In genomic region chr11:12914401-12914912, GRCh38 we compare ENCODE assay signal across 8 cellular contexts.
DNase-seq lines count a peak whose midpoint lies in the region; ATAC-seq and TF ChIP-seq lines count a peak whose summit lies in the region.

No MANE protein-coding gene starts in this region.

- H4K20me1 ChIP-seq in mammary epithelial cell (ENCODE audit: insufficient read depth, low read length), result no peaks in the 10 kb centered on the region

- H3K27ac ChIP-seq in AG04450 (ENCODE audit: low read depth, low read length) (no peak overlapping the region), mammary epithelial cell (ENCODE audit: insufficient read depth, low read depth, low read length) (no peak overlapping the region), iPS-20b (ENCODE audit: low read length) (peak overlapping the region; percentile 4)

- dilution Hi-C loops in mammary epithelial cell (cut with HindIII; ENCODE audit: low sequenced_read_pairs), result no loop called here

- H3K27me3 ChIP-seq in AG04450 (ENCODE audit: control insufficient read depth, insufficient read depth, low read length), result no peaks in the 10 kb centered on the region
- no peaks in the 10 kb centered on the region for H3K27me3 ChIP-seq in mammary epithelial cell (ENCODE audit: insufficient read depth, low read length)
- H3K27me3 ChIP-seq in iPS-20b (ENCODE audit: insufficient read depth, low read length), result no peaks in the 10 kb centered on the region

- H3K9me3 ChIP-seq in AG04450 (ENCODE audit: control insufficient read depth, insufficient read depth, low read length), result no peaks in the 10 kb centered on the region
- H3K9me3 ChIP-seq in mammary epithelial cell (replicated peaks; ENCODE audit: insufficient read depth, low read length), result no peaks in the 10 kb centered on the region
- no peaks in the 10 kb centered on the region for H3K9me3 ChIP-seq in iPS-20b (ENCODE audit: insufficient read depth, low read depth, low read length)

- WGBS in mammary epithelial cell (ENCODE audit: low coverage, missing lambda C conversion rate), result 19% methylated on average over 3 of the region's 11 CpGs

- intact Hi-C loops in mammary epithelial cell (cut with micrococcal nuclease), result no loop called here

- no peak for DNase-seq in AG04450 (ENCODE audit: low read depth, low spot score)
- DNase-seq in NCI-H2227 treated with DMSO at 0.1 percent for 48 hours (lab: John Stamatoyannopoulos, UW), result peak; percentile 61
- peak; percentile 32 for DNase-seq in mammary epithelial cell
- peak; percentile 38 for DNase-seq in stimulated activated CD8-positive, alpha-beta memory T cell treated with anti-CD3 and anti-CD28 coated beads, Interleukin-4, amount 100 ng/mL, for 48 hours

- peaks cover 3% of the 10 kb centered on the region for H3K4me1 ChIP-seq in mammary epithelial cell (ENCODE audit: insufficient read depth, low read length)
- peaks cover 24% of the 10 kb centered on the region for H3K4me1 ChIP-seq in iPS-20b (ENCODE audit: insufficient read depth, low read length)

- no peak overlapping the region for H3K9ac ChIP-seq in mammary epithelial cell (ENCODE audit: insufficient read depth, low read length)
- H3K9ac ChIP-seq in iPS-20b (ENCODE audit: low read depth, low read length), result peak overlapping the region; percentile 71; the same call in 1 of the 2 replicates

- H3K4me3 ChIP-seq in AG04450 (ENCODE audit: low read depth, low read length), result no peak overlapping the region
- no peak overlapping the region for H3K4me3 ChIP-seq in mammary epithelial cell (replicated peaks in 1 of 3; ENCODE audit: insufficient read depth in 1 of 3, low read depth in 2 of 3, low read length in 3 of 3)
- H3K4me3 ChIP-seq in iPS-20b (ENCODE audit: low read length), result peak overlapping the region; percentile 46; the same call in 1 of the 2 replicates

- in situ Hi-C loops in mammary epithelial cell (cut with MboI; ENCODE audit: low sequenced_read_pairs in 2 of 2), result no loop called here

- no TSS peak for BruUV-seq in mammary epithelial cell (replicated peaks; lab: Mats Ljungman, UMichigan)

- TF ChIP-seq CTCF in AG04450 (IDR thresholded peaks at IDR 0.05; ENCODE audit: low read depth, low read length), result peak; percentile 73
- TF ChIP-seq CTCF in mammary epithelial cell (conservative IDR thresholded peaks at IDR 0.05 in 1 of 2, IDR thresholded peaks at IDR 0.05 in 1 of 2; ENCODE audit: extremely low read depth in 1 of 2, insufficient read depth in 1 of 2, low read depth in 1 of 2, low read length in 2 of 2), result peak; percentile 71 to 74

- no peak overlapping the region for H2AFZ ChIP-seq in mammary epithelial cell (ENCODE audit: low read depth, low read length)

- no peak overlapping the region for H3K4me2 ChIP-seq in mammary epithelial cell (ENCODE audit: insufficient read depth, low read depth, low read length)

- POLR2A ChIA-PET in AG04450 (lab: Yijun Ruan, JAX), result interaction anchor here (1.0 kb wide), 1 partner anchor 594 kb away, joined by 3 read pairs; no protein-coding TSS in a partner anchor

- CTCF ChIA-PET in AG04450 (lab: Charles Lee), result interaction anchor here (0.5 to 2.2 kb wide), 25 partner anchors 9 to 626 kb away, joined by 3 to 21 read pairs (median 4); no protein-coding TSS in a partner anchor
- CTCF ChIA-PET in mammary epithelial cell (lab: Charles Lee; ENCODE audit: low non-redundant PET), result interaction anchor here (0.6 to 0.7 kb wide), 5 partner anchors 21 to 499 kb away, joined by 3 to 21 read pairs (median 4); no protein-coding TSS in a partner anchor

- peaks cover 2% of the 10 kb centered on the region for H3K79me2 ChIP-seq in mammary epithelial cell (ENCODE audit: insufficient read depth, low read length)

- ATAC-seq in GM18519 (IDR thresholded peaks at IDR 0.05; ENCODE audit: low FRiP score, unreplicated experiment) (peak; percentile 65), GM21423 (IDR thresholded peaks at IDR 0.05; ENCODE audit: unreplicated experiment) (no peak), HG03432 (IDR thresholded peaks at IDR 0.05; ENCODE audit: unreplicated experiment) (no peak)

- peaks cover 2% of the 10 kb centered on the region for H3K36me3 ChIP-seq in mammary epithelial cell (ENCODE audit: insufficient read depth, low read length)
- peaks cover 11% of the 10 kb centered on the region; the same call in 1 of the 2 replicates for H3K36me3 ChIP-seq in iPS-20b (ENCODE audit: insufficient read depth, low read depth, low read length)
